15 cellular contexts compared by ENCODE assay signal in the genomic region with DNA sequence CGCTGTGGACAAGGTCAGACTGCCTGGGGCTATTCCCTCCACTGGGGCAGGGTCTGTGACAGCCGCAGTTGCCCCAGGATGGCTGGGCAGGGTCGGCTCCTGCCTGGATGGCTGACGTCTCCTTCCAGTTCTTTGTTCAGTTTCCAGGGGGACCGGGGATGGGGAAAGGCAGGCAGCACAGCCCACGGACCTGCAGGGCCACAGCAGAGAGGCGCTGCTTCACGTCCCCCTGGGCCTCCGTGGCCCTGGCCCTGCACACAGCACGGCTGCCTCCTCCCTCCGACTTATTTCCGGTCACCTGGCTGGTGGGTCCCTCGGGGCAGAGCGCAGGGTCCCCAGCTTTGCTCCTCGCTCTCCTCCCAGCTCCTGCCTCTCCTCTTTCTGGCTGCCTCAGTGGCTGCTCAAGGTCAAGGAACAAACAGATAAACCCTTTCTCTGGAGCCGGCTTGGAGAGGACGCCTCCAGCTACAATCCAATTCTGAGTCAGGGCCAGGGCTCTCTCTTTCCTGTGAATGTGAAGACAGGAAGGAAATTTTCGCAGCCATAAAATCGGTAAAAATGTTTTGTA.
DNase-seq lines count a peak whose midpoint lies in the region; ATAC-seq and TF ChIP-seq lines count a peak whose summit lies in the region.
"Had no signal": no experiment of that assay in that cellular context is flagged by ENCODE, and none has a peak within 500 bp of the region (broad histone marks: within the 10 kb centered on the region; RNA-seq: fewer than 3 reads in every experiment).

No MANE protein-coding gene starts in this region.

- no peaks in the 10 kb centered on the region for H3K27me3 ChIP-seq in ascending aorta
- no peaks in the 10 kb centered on the region for H3K27me3 ChIP-seq in heart left ventricle
- H3K27me3 ChIP-seq in ovary = no peaks in the 10 kb centered on the region
- H3K27me3 ChIP-seq in upper lobe of right lung = no peaks in the 10 kb centered on the region

- H3K4me1 ChIP-seq in ascending aorta (peaks cover 0 to 9% of the 10 kb centered on the region in 2 donors), heart left ventricle (peaks cover 0 to 24% (median 12%) of the 10 kb centered on the region in 12 donors), ovary (ENCODE audit: insufficient read depth) (peaks cover 14% of the 10 kb centered on the region), upper lobe of right lung (peaks cover 11% of the 10 kb centered on the region)

- no peaks in the 10 kb centered on the region for H3K9me3 ChIP-seq in ascending aorta
- H3K9me3 ChIP-seq in heart left ventricle = peaks cover 0 to 8% (median 0%) of the 10 kb centered on the region in 12 donors
- no peaks in the 10 kb centered on the region for H3K9me3 ChIP-seq in ovary
- no peaks in the 10 kb centered on the region for H3K9me3 ChIP-seq in upper lobe of right lung
- H3K9me3 ChIP-seq: SK-N-SH had no signal

- H3K36me3 ChIP-seq in ascending aorta = no peaks in the 10 kb centered on the region
- no peaks in the 10 kb centered on the region for H3K36me3 ChIP-seq in heart left ventricle
- no peaks in the 10 kb centered on the region for H3K36me3 ChIP-seq in ovary
- no peaks in the 10 kb centered on the region for H3K36me3 ChIP-seq in upper lobe of right lung

- peak in 3 of 4 donors; percentile 33 to 83 (median 59) for ATAC-seq in heart left ventricle
- ATAC-seq in upper lobe of right lung = no peak
- ATAC-seq: stimulated activated naive CD8-positive, alpha-beta T cell treated with anti-CD3 and anti-CD28 coated beads, Interleukin-15, amount 100 ng/mL, for 72 hours had no signal

- DNase-seq in ascending aorta (ENCODE audit: low spot score in 2 of 2) (no peak), heart left ventricle (peak in 3 of 5 donors; percentile 41 to 54 (median 52)), ovary (peak; percentile 75 to 81 (median 78)), upper lobe of right lung (no peak), GOT3 (lab: John Stamatoyannopoulos, UW) (no peak), NCI-H82 treated with DMSO at 0.1 percent for 48 hours (lab: John Stamatoyannopoulos, UW; ENCODE audit: unreplicated experiment) (no peak), NCI-H446 treated with DMSO at 0.1 percent for 48 hours (lab: John Stamatoyannopoulos, UW) (no peak)
- DNase-seq: activated CD4-positive, alpha-beta T cell treated with anti-CD3 and anti-CD28 coated beads for 4 hours; activated gamma-delta T cell treated with Interleukin-2 at 50 U/mL for 16 hours; hippocampal formation; naive B cell; NCI-H524; SK-N-SH; stimulated activated CD4-positive, alpha-beta T cell treated with anti-CD3 and anti-CD28 coated beads, Interleukin-2, amount 100 ng/mL, for 24 hours; stimulated activated naive CD8-positive, alpha-beta T cell treated with anti-CD3 and anti-CD28 coated beads, Interleukin-15, amount 100 ng/mL, for 72 hours had no signal

- H3K27ac ChIP-seq in ascending aorta = peak overlapping the region; percentile 74 to 75
- peak overlapping the region; percentile 44 to 81 (median 67) for H3K27ac ChIP-seq in heart left ventricle
- peak overlapping the region; percentile 95 to 98 for H3K27ac ChIP-seq in ovary
- H3K27ac ChIP-seq in upper lobe of right lung = peak overlapping the region; percentile 45

- TF ChIP-seq CTCF in ascending aorta (IDR thresholded peaks at IDR 0.05) (no peak), heart left ventricle (IDR thresholded peaks at IDR 0.05) (no peak), ovary (IDR thresholded peaks at IDR 0.05) (no peak), upper lobe of right lung (IDR thresholded peaks at IDR 0.05) (no peak)

- TF ChIP-seq POLR2A in heart left ventricle (IDR thresholded peaks at IDR 0.05) = no peak
- TF ChIP-seq POLR2A in ovary (IDR thresholded peaks at IDR 0.05) = no peak

- H3K4me3 ChIP-seq in ascending aorta (no peak overlapping the region), heart left ventricle (no peak overlapping the region), ovary (no peak overlapping the region), upper lobe of right lung (no peak overlapping the region)

- intact Hi-C loops in ascending aorta (cut with DNase I) (no loop called here), heart left ventricle (cut with DNase I) (loop anchor here in 1 of 10 donors (5.0 kb wide), 1 partner anchor 39 kb away; no protein-coding TSS in a partner anchor), ovary (cut with DNase I) (loop anchor here in 1 of 4 donors (5.0 kb wide), 1 partner anchor 39 kb away; no protein-coding TSS in a partner anchor), upper lobe of right lung (cut with DNase I) (no loop called here)

- 47 to 52% (median 51%) methylated on average over 19 of the region's 19 CpGs for WGBS in heart left ventricle, 4 donors
- WGBS in ovary, 3 donors = 8 to 16% (median 11%) methylated on average over 19 of the region's 19 CpGs

- TF ChIP-seq EP300 in ovary (IDR thresholded peaks at IDR 0.05) = no peak

Comparison
In these comparisons a context has a peak if more than half of its experiments do, and no peak if none do; other contexts are left out.
1. DNase-seq: peak in heart left ventricle (3 of 5) and ovary (5 of 5); none in ascending aorta (0 of 2), upper lobe of right lung (single experiment), GOT3 (single experiment), NCI-H82 treated with DMSO at 0.1 percent for 48 hours (single experiment) and NCI-H446 treated with DMSO at 0.1 percent for 48 hours (single experiment).
2. H3K27ac ChIP-seq: peak in every context shown above with its lines; median percentile 96 in ovary; 74 in ascending aorta; 67 in heart left ventricle; 45 in upper lobe of right lung.